In the genomic region with DNA sequence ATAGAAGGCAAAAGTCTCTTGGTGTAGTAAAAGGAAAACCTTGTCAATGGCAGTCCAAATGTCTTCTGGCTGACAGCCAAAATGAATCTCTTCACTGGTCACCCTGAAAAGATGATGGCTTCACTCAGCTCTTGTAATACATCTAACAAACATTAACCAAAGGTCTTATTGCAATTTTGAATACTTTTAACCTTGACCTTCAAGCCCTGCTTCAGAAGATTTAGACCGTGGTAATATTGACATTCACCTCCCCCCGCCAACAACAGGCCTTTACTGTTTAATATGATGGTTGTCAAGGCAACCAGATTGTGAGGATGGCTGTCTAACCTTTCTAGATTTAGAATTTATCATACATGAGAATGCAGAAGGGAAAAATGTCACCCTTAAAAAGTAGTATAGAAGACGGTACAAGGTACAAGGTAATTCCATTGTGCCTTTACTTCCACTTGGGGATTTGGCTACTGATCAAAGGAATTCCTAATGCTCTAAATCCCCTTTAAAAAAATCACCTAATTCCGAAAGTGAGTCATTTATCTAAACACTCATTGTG, we compare ENCODE assay signal across 1 cellular context.
TF ChIP-seq lines count a peak whose summit lies in the region.

No MANE protein-coding gene starts in this region.

TF ChIP-seq in HepG2, 621 proteins besides CTCF, POLR2A, EP300 and RAD21 (continued from another document and continues in another):
- TF ChIP-seq ATF7 (IDR thresholded peaks at IDR 0.05) (no peak), ATF7 (CRISPR knock-in tag; IDR thresholded peaks at IDR 0.05) (no peak), ZKSCAN1 (IDR thresholded peaks at IDR 0.05; ENCODE audit: low read length) (no peak), POGZ (CRISPR knock-in tag; IDR thresholded peaks at IDR 0.05) (no peak), BHLHE40 (IDR thresholded peaks at IDR 0.05; ENCODE audit: low read length) (no peak), DNMT3B (CRISPR knock-in tag; conservative IDR thresholded peaks at IDR 0.05) (no peak), NR3C1 (CRISPR knock-in tag; IDR thresholded peaks at IDR 0.05) (no peak), NONO (IDR thresholded peaks at IDR 0.05) (no peak), NONO (CRISPR knock-in tag; conservative IDR thresholded peaks at IDR 0.05) (no peak), RBM39 (IDR thresholded peaks at IDR 0.05; ENCODE audit: low read depth, low read length, poor library complexity, severe bottlenecking) (no peak), THYN1 (CRISPR knock-in tag; IDR thresholded peaks at IDR 0.05; ENCODE audit: borderline replicate concordance, low read depth) (no peak), MTF2 (CRISPR knock-in tag; IDR thresholded peaks at IDR 0.05; ENCODE audit: borderline replicate concordance) (no peak), ZNF180 (CRISPR knock-in tag; IDR thresholded peaks at IDR 0.05; ENCODE audit: borderline replicate concordance, low read depth) (no peak), DMAP1 (CRISPR knock-in tag; IDR thresholded peaks at IDR 0.05) (0 out of 2 replicates have a peak, but pooled peaks have one; percentile 46), ZNF75D (CRISPR knock-in tag; IDR thresholded peaks at IDR 0.05; ENCODE audit: borderline replicate concordance) (no peak), GPN1 (CRISPR knock-in tag; IDR thresholded peaks at IDR 0.05; ENCODE audit: borderline replicate concordance) (no peak), KLF12 (CRISPR knock-in tag; IDR thresholded peaks at IDR 0.05; ENCODE audit: borderline replicate concordance) (no peak), ZNF563 (CRISPR knock-in tag; IDR thresholded peaks at IDR 0.05) (no peak), KLF13 (CRISPR knock-in tag; IDR thresholded peaks at IDR 0.05) (no peak), CBX5 (CRISPR knock-in tag; IDR thresholded peaks at IDR 0.05; ENCODE audit: borderline replicate concordance) (no peak), RORA (CRISPR knock-in tag; IDR thresholded peaks at IDR 0.05) (no peak)
- TF ChIP-seq, protein P1, sequence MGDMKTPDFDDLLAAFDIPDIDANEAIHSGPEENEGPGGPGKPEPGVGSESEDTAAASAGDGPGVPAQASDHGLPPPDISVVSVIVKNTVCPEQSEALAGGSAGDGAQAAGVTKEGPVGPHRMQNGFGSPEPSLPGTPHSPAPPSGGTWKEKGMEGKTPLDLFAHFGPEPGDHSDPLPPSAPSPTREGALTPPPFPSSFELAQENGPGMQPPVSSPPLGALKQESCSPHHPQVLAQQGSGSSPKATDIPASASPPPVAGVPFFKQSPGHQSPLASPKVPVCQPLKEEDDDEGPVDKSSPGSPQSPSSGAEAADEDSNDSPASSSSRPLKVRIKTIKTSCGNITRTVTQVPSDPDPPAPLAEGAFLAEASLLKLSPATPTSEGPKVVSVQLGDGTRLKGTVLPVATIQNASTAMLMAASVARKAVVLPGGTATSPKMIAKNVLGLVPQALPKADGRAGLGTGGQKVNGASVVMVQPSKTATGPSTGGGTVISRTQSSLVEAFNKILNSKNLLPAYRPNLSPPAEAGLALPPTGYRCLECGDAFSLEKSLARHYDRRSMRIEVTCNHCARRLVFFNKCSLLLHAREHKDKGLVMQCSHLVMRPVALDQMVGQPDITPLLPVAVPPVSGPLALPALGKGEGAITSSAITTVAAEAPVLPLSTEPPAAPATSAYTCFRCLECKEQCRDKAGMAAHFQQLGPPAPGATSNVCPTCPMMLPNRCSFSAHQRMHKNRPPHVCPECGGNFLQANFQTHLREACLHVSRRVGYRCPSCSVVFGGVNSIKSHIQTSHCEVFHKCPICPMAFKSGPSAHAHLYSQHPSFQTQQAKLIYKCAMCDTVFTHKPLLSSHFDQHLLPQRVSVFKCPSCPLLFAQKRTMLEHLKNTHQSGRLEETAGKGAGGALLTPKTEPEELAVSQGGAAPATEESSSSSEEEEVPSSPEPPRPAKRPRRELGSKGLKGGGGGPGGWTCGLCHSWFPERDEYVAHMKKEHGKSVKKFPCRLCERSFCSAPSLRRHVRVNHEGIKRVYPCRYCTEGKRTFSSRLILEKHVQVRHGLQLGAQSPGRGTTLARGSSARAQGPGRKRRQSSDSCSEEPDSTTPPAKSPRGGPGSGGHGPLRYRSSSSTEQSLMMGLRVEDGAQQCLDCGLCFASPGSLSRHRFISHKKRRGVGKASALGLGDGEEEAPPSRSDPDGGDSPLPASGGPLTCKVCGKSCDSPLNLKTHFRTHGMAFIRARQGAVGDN (CRISPR knock-in tag; IDR thresholded peaks at IDR 0.05), result no peak
- TF ChIP-seq, protein P2, sequence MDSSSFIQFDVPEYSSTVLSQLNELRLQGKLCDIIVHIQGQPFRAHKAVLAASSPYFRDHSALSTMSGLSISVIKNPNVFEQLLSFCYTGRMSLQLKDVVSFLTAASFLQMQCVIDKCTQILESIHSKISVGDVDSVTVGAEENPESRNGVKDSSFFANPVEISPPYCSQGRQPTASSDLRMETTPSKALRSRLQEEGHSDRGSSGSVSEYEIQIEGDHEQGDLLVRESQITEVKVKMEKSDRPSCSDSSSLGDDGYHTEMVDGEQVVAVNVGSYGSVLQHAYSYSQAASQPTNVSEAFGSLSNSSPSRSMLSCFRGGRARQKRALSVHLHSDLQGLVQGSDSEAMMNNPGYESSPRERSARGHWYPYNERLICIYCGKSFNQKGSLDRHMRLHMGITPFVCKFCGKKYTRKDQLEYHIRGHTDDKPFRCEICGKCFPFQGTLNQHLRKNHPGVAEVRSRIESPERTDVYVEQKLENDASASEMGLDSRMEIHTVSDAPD (CRISPR knock-in tag; IDR thresholded peaks at IDR 0.05), result no peak
- TF ChIP-seq, protein P3, sequence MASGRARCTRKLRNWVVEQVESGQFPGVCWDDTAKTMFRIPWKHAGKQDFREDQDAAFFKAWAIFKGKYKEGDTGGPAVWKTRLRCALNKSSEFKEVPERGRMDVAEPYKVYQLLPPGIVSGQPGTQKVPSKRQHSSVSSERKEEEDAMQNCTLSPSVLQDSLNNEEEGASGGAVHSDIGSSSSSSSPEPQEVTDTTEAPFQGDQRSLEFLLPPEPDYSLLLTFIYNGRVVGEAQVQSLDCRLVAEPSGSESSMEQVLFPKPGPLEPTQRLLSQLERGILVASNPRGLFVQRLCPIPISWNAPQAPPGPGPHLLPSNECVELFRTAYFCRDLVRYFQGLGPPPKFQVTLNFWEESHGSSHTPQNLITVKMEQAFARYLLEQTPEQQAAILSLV (CRISPR knock-in tag; IDR thresholded peaks at IDR 0.05; ENCODE audit: borderline replicate concordance), result no peak
- TF ChIP-seq, protein P4, sequence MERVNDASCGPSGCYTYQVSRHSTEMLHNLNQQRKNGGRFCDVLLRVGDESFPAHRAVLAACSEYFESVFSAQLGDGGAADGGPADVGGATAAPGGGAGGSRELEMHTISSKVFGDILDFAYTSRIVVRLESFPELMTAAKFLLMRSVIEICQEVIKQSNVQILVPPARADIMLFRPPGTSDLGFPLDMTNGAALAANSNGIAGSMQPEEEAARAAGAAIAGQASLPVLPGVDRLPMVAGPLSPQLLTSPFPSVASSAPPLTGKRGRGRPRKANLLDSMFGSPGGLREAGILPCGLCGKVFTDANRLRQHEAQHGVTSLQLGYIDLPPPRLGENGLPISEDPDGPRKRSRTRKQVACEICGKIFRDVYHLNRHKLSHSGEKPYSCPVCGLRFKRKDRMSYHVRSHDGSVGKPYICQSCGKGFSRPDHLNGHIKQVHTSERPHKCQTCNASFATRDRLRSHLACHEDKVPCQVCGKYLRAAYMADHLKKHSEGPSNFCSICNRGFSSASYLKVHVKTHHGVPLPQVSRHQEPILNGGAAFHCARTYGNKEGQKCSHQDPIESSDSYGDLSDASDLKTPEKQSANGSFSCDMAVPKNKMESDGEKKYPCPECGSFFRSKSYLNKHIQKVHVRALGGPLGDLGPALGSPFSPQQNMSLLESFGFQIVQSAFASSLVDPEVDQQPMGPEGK (CRISPR knock-in tag; IDR thresholded peaks at IDR 0.05), result peak; percentile 87
- TF ChIP-seq, protein P5, sequence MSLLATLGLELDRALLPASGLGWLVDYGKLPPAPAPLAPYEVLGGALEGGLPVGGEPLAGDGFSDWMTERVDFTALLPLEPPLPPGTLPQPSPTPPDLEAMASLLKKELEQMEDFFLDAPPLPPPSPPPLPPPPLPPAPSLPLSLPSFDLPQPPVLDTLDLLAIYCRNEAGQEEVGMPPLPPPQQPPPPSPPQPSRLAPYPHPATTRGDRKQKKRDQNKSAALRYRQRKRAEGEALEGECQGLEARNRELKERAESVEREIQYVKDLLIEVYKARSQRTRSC (CRISPR knock-in tag; IDR thresholded peaks at IDR 0.05; ENCODE audit: low read depth), result no peak
- TF ChIP-seq, protein P6, sequence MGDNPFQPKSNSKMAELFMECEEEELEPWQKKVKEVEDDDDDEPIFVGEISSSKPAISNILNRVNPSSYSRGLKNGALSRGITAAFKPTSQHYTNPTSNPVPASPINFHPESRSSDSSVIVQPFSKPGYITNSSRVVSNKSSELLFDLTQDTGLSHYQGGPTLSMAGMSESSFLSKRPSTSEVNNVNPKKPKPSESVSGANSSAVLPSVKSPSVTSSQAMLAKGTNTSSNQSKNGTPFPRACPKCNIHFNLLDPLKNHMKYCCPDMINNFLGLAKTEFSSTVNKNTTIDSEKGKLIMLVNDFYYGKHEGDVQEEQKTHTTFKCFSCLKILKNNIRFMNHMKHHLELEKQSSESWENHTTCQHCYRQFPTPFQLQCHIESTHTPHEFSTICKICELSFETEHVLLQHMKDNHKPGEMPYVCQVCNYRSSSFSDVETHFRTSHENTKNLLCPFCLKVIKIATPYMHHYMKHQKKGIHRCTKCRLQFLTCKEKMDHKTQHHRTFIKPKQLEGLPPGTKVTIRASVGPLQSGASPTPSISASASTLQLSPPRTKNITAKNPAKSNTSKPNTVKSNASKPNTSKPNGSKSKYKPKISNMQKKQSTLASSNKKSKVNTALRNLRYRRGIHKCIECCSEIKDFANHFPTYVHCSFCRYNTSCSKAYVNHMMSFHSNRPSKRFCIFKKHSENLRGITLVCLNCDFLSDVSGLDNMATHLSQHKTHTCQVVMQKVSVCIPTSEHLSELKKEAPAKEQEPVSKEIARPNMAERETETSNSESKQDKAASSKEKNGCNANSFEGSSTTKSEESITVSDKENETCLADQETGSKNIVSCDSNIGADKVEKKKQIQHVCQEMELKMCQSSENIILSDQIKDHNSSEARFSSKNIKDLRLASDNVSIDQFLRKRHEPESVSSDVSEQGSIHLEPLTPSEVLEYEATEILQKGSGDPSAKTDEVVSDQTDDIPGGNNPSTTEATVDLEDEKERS (CRISPR knock-in tag; IDR thresholded peaks at IDR 0.05), result no peak
- TF ChIP-seq, protein P7, sequence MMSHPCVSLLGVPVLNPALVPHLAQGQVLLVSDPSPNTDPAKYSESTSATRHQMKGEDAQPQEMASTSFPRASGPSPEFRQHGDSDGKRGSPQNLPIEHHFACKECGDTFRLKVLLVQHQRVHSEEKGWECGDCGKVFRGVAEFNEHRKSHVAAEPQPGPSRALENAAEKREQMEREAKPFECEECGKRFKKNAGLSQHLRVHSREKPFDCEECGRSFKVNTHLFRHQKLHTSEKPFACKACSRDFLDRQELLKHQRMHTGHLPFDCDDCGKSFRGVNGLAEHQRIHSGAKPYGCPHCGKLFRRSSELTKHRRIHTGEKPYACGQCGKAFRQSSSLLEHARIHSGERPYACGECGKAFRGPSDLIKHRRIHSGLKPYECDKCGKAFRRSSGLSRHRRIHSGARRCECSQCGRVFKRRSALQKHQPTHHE (CRISPR knock-in tag; IDR thresholded peaks at IDR 0.05; ENCODE audit: borderline replicate concordance), result no peak
- TF ChIP-seq, protein P8, sequence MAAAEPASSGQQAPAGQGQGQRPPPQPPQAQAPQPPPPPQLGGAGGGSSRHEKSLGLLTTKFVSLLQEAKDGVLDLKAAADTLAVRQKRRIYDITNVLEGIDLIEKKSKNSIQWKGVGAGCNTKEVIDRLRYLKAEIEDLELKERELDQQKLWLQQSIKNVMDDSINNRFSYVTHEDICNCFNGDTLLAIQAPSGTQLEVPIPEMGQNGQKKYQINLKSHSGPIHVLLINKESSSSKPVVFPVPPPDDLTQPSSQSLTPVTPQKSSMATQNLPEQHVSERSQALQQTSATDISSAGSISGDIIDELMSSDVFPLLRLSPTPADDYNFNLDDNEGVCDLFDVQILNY (CRISPR knock-in tag; conservative IDR thresholded peaks at IDR 0.05), result no peak
- TF ChIP-seq, protein P9, sequence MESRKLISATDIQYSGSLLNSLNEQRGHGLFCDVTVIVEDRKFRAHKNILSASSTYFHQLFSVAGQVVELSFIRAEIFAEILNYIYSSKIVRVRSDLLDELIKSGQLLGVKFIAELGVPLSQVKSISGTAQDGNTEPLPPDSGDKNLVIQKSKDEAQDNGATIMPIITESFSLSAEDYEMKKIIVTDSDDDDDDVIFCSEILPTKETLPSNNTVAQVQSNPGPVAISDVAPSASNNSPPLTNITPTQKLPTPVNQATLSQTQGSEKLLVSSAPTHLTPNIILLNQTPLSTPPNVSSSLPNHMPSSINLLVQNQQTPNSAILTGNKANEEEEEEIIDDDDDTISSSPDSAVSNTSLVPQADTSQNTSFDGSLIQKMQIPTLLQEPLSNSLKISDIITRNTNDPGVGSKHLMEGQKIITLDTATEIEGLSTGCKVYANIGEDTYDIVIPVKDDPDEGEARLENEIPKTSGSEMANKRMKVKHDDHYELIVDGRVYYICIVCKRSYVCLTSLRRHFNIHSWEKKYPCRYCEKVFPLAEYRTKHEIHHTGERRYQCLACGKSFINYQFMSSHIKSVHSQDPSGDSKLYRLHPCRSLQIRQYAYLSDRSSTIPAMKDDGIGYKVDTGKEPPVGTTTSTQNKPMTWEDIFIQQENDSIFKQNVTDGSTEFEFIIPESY (CRISPR knock-in tag; IDR thresholded peaks at IDR 0.05), result no peak
- TF ChIP-seq, protein P10, sequence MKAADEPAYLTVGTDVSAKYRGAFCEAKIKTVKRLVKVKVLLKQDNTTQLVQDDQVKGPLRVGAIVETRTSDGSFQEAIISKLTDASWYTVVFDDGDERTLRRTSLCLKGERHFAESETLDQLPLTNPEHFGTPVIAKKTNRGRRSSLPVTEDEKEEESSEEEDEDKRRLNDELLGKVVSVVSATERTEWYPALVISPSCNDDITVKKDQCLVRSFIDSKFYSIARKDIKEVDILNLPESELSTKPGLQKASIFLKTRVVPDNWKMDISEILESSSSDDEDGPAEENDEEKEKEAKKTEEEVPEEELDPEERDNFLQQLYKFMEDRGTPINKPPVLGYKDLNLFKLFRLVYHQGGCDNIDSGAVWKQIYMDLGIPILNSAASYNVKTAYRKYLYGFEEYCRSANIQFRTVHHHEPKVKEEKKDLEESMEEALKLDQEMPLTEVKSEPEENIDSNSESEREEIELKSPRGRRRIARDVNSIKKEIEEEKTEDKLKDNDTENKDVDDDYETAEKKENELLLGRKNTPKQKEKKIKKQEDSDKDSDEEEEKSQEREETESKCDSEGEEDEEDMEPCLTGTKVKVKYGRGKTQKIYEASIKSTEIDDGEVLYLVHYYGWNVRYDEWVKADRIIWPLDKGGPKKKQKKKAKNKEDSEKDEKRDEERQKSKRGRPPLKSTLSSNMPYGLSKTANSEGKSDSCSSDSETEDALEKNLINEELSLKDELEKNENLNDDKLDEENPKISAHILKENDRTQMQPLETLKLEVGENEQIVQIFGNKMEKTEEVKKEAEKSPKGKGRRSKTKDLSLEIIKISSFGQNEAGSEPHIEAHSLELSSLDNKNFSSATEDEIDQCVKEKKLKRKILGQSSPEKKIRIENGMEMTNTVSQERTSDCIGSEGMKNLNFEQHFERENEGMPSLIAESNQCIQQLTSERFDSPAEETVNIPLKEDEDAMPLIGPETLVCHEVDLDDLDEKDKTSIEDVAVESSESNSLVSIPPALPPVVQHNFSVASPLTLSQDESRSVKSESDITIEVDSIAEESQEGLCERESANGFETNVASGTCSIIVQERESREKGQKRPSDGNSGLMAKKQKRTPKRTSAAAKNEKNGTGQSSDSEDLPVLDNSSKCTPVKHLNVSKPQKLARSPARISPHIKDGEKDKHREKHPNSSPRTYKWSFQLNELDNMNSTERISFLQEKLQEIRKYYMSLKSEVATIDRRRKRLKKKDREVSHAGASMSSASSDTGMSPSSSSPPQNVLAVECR (CRISPR knock-in tag; IDR thresholded peaks at IDR 0.05; ENCODE audit: borderline replicate concordance), result peak; percentile 28; the same call in 1 of the 2 replicates
